In the genomic region with DNA sequence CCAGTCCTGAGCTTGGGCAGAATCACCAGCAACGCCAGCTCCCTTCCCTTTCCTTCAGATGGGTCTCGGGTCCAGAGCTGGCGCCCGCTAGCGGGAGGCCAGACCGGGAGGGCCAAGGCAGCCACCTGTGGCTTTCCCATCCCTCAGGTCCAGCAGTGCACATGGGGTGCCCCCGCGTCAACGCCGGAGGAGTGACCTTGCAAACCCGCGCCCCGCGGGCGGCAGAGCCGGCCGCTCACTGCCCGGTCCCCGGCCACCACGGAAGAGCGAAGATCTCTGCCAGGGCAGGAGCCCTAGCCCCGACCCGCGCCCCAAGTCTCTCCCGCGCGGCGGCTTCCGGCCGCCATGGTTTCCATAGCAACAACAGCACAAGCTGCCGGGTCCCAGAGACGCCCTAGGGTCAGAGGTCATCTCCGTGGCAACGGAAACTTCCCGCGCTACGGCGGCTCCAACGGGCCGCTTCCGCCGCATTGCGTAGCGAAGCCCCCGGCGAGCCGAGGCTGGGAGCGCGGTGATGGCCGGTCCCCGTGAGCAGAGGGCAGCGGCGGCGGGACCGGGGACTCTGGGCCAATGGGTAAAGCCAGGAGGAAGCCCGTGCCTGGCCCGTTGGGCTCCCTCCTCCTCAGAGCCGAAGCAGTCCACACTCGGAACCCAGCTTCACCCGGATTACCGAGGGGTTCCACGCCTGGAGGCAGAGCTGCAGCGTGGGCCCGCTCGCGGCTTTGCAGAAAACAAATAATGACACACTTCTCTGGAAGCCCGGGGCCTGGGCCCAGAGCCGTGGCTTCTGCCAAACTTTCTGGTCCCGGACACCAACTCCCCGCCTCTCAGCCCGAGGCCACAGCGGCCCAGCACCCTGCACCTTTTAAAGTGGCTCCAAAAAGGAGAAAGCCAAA, we compare ENCODE assay signal across 8 cellular contexts. TPM values are rescaled to one million over a fixed set of nuclear protein-coding genes. Genes with fewer than 3 reads are reported as not detected.
DNase-seq lines count a peak whose midpoint lies in the region; ATAC-seq and TF ChIP-seq lines count a peak whose summit lies in the region.

No MANE protein-coding gene starts in this region.

- no peaks in the 10 kb centered on the region for H3K9me3 ChIP-seq in upper lobe of left lung

- H3K36me3 ChIP-seq in upper lobe of left lung, result no peaks in the 10 kb centered on the region

- TF ChIP-seq CTCF in upper lobe of left lung (IDR thresholded peaks at IDR 0.05), result peak in 2 of 6 experiments; percentile 16 to 22

- WGBS in upper lobe of left lung, 2 donors, result 5 to 10% methylated on average over 10 to 30 of the region's 72 CpGs

- peak; percentile 98 for ATAC-seq in GM21717 (IDR thresholded peaks at IDR 0.05; ENCODE audit: unreplicated experiment)
- ATAC-seq in SK-N-SH treated with all-trans-retinoic acid at 6 μM for 48 hours, result peak; percentile 89
- ATAC-seq in left ventricle myocardium superior, result peak; percentile 99
- peak; percentile 94 to 98 for ATAC-seq in upper lobe of left lung (ENCODE audit: low FRiP score in 2 of 2)

- peak in 3 of 4 donors; percentile 18 to 67 (median 33) for TF ChIP-seq POLR2A in upper lobe of left lung (IDR thresholded peaks at IDR 0.05)

- intact Hi-C loops in left ventricle myocardium superior (cut with micrococcal nuclease) (no loop called here), posterior vena cava (cut with DNase I) (no loop called here)

- TF ChIP-seq EP300 in upper lobe of left lung (IDR thresholded peaks at IDR 0.05), result peak in 1 of 4 donors; percentile 41

- H3K4me1 ChIP-seq in upper lobe of left lung, result peaks cover 5 to 19% (median 9%) of the 10 kb centered on the region in 4 donors

- H3K27ac ChIP-seq in upper lobe of left lung, result peak overlapping the region; percentile 64 to 82 (median 80)

- peak overlapping the region; percentile 78 to 94 (median 92) for H3K4me3 ChIP-seq in upper lobe of left lung

- DNase-seq in DMS53 treated with DMSO at 0.1 percent for 48 hours (lab: John Stamatoyannopoulos, UW; ENCODE audit: unreplicated experiment) (peak; percentile 45), LHCN-M2 (ENCODE audit: low read depth) (peak; percentile 77), amniotic epithelial cell (ENCODE audit: low read depth) (peak; percentile 88), left ventricle myocardium superior (peak; percentile 96), posterior vena cava (ENCODE audit: low spot score) (peak; percentile 99), upper lobe of left lung (peak; percentile 89 to 96)

- no peaks in the 10 kb centered on the region for H3K27me3 ChIP-seq in upper lobe of left lung

TF ChIP-seq in SK-N-SH treated with all-trans-retinoic acid at 6 μM for 48 hours, 23 proteins besides CTCF, POLR2A, EP300 and RAD21:
- TF ChIP-seq SNAI2 (CRISPR knock-in tag; IDR thresholded peaks at IDR 0.05), result 0 out of 2 replicates have a peak, but pooled peaks have one; percentile 38
- TF ChIP-seq, protein P1, sequence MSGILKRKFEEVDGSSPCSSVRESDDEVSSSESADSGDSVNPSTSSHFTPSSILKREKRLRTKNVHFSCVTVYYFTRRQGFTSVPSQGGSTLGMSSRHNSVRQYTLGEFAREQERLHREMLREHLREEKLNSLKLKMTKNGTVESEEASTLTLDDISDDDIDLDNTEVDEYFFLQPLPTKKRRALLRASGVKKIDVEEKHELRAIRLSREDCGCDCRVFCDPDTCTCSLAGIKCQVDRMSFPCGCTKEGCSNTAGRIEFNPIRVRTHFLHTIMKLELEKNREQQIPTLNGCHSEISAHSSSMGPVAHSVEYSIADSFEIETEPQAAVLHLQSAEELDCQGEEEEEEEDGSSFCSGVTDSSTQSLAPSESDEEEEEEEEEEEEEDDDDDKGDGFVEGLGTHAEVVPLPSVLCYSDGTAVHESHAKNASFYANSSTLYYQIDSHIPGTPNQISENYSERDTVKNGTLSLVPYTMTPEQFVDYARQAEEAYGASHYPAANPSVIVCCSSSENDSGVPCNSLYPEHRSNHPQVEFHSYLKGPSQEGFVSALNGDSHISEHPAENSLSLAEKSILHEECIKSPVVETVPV (CRISPR knock-in tag; IDR thresholded peaks at IDR 0.05), result no peak
- TF ChIP-seq ARNTL (CRISPR knock-in tag; IDR thresholded peaks at IDR 0.05; ENCODE audit: borderline replicate concordance, low read depth), result no peak
- no peak for TF ChIP-seq ZFP30 (CRISPR knock-in tag; IDR thresholded peaks at IDR 0.05)
- TF ChIP-seq BACH2 (CRISPR knock-in tag; IDR thresholded peaks at IDR 0.05; ENCODE audit: borderline replicate concordance), result no peak
- TF ChIP-seq, protein P2, sequence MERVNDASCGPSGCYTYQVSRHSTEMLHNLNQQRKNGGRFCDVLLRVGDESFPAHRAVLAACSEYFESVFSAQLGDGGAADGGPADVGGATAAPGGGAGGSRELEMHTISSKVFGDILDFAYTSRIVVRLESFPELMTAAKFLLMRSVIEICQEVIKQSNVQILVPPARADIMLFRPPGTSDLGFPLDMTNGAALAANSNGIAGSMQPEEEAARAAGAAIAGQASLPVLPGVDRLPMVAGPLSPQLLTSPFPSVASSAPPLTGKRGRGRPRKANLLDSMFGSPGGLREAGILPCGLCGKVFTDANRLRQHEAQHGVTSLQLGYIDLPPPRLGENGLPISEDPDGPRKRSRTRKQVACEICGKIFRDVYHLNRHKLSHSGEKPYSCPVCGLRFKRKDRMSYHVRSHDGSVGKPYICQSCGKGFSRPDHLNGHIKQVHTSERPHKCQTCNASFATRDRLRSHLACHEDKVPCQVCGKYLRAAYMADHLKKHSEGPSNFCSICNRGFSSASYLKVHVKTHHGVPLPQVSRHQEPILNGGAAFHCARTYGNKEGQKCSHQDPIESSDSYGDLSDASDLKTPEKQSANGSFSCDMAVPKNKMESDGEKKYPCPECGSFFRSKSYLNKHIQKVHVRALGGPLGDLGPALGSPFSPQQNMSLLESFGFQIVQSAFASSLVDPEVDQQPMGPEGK (CRISPR knock-in tag; IDR thresholded peaks at IDR 0.05; ENCODE audit: borderline replicate concordance), result no peak
- no peak for TF ChIP-seq TOX (CRISPR knock-in tag; IDR thresholded peaks at IDR 0.05; ENCODE audit: borderline replicate concordance)
TF ChIP-seq in SK-N-SH treated with all-trans-retinoic acid at 6 μM for 48 hours: peak in this region for 1.

RNA-seq across cellular contexts. Expression of a gene that starts 7.4 kb away (rescaled TPM):
- total RNA-seq in LHCN-M2 (2014; rRNA removed) (0.06 TPM in 1 of 2 replicates, not detected in the other), left ventricle myocardium superior (3.3 TPM), posterior vena cava (1 to 10 TPM; 4.6 to 6.6 TPM), upper lobe of left lung (1 to 10 TPM in 5 of 6 donors, under 1 TPM in 1; 0.80 to 8.4 (median 4.1) TPM)
- polyA plus RNA-seq in LHCN-M2 (2012), result 0.83 TPM

Comparison
In these comparisons a context has a peak if more than half of its experiments do, and no peak if none do; other contexts are left out.
1. Peak in every context shown above with its lines: DNase-seq, ATAC-seq, H3K4me3 ChIP-seq and H3K27ac ChIP-seq.
2. DNase-seq: peak in every context shown above with its lines; median percentile 99 in posterior vena cava; 96 in left ventricle myocardium superior; 92 in upper lobe of left lung; 88 in amniotic epithelial cell; 77 in LHCN-M2; 45 in DMS53 treated with DMSO at 0.1 percent for 48 hours.